In genomic region chr19:17226002-17226933, GRCh38 we compare ENCODE assay signal across 8 cellular contexts.
DNase-seq lines count a peak whose midpoint lies in the region; ATAC-seq lines count a peak whose summit lies in the region.

TSS of gene OCEL1 (plus strand) at chr19:17226226. CDS start at chr19:17226248, 22 bp downstream.

- peak within 1 kb of the TSS; percentile 79 to 88 (median 84) for H3K9ac ChIP-seq in BLaER1 treated with 17β-estradiol and CSF1 and Interleukin-3, amounts not matched to agents 10 nM and 100 nM

- peak within 1 kb of the TSS; percentile 60 to 80 (median 72) for H3K4me3 ChIP-seq in BLaER1 treated with 17β-estradiol and CSF1 and Interleukin-3, amounts not matched to agents 10 nM and 100 nM

- DNase-seq in NCI-H526 treated with DMSO at 0.1 percent for 48 hours (lab: John Stamatoyannopoulos, UW) = peak; percentile 92
- peak; percentile 99 for DNase-seq in activated CD4-positive, alpha-beta T cell treated with anti-CD3 and anti-CD28 coated beads for 48 hours
- DNase-seq in stimulated activated CD4-positive, alpha-beta T cell treated with anti-CD3 and anti-CD28 coated beads, Interleukin-1b, Interleukin-23, amount 100 ng/mL, for 24 hours (ENCODE audit: low read depth in 4 of 4, low spot score in 1 of 4) = peak; percentile 94 to 97 (median 94)

- peaks cover 16 to 29% (median 21%) of the 10 kb centered on the region in 11 experiments for H3K36me3 ChIP-seq in BLaER1 treated with 17β-estradiol and CSF1 and Interleukin-3, amounts not matched to agents 10 nM and 100 nM

- no peaks in the 10 kb centered on the region for H3K27me3 ChIP-seq in BLaER1 treated with 17β-estradiol and CSF1 and Interleukin-3, amounts not matched to agents 10 nM and 100 nM
- H3K27me3 ChIP-seq in layer of hippocampus (ENCODE audit: control insufficient read depth, insufficient read depth, low read length) = no peaks in the 10 kb centered on the region

- ATAC-seq in GM19328 (IDR thresholded peaks at IDR 0.05; ENCODE audit: unreplicated experiment) (peak; percentile 88), HG03469 (IDR thresholded peaks at IDR 0.05; ENCODE audit: unreplicated experiment) (peak; percentile 87)

- H3K4me1 ChIP-seq in BLaER1 treated with 17β-estradiol and CSF1 and Interleukin-3, amounts not matched to agents 10 nM and 100 nM = peaks cover 18 to 41% (median 29%) of the 10 kb centered on the region in 10 experiments

- no peaks in the 10 kb centered on the region for H3K9me3 ChIP-seq in BLaER1 treated with 17β-estradiol and CSF1 and Interleukin-3, amounts not matched to agents 10 nM and 100 nM (replicated peaks in 1 of 11)

- peaks cover 0 to 31% (median 0%) of the 10 kb centered on the region in 11 experiments; a peak in 9 of 22 replicates for H4K20me1 ChIP-seq in BLaER1 treated with 17β-estradiol and CSF1 and Interleukin-3, amounts not matched to agents 10 nM and 100 nM

- H3K4me2 ChIP-seq in BLaER1 treated with 17β-estradiol and CSF1 and Interleukin-3, amounts not matched to agents 10 nM and 100 nM = peak within 1 kb of the TSS; percentile 86 to 99 (median 96)

- peak within 1 kb of the TSS; percentile 52 to 85 (median 77) for H3K27ac ChIP-seq in BLaER1 treated with 17β-estradiol and CSF1 and Interleukin-3, amounts not matched to agents 10 nM and 100 nM
- H3K27ac ChIP-seq in cingulate gyrus (ENCODE audit: low read depth, low read length) (peak within 1 kb of the TSS; percentile 88), layer of hippocampus (ENCODE audit: low read depth, low read length) (peak within 1 kb of the TSS; percentile 87)

Comparison
In these comparisons a context has a peak if more than half of its experiments do, and no peak if none do; other contexts are left out.
1. Peak in every context shown above with its lines: DNase-seq, ATAC-seq, H3K4me3 ChIP-seq and H3K27ac ChIP-seq.